Comparison of ENCODE assay signal across 1 cellular context in genomic region chr22:37195921-37196320, GRCh38.
TF ChIP-seq lines count a peak whose summit lies in the region.

No MANE protein-coding gene starts in this region.

TF ChIP-seq in IMR-90, 13 proteins besides CTCF, POLR2A, EP300 and RAD21:
- no peak for TF ChIP-seq FOS (IDR thresholded peaks at IDR 0.05; ENCODE audit: low read depth, low read length)
- TF ChIP-seq MAFK (IDR thresholded peaks at IDR 0.05; ENCODE audit: low read depth, low read length) = no peak
- no peak for TF ChIP-seq BHLHE40 (IDR thresholded peaks at IDR 0.05; ENCODE audit: low read depth, low read length)
- TF ChIP-seq USF2 (IDR thresholded peaks at IDR 0.05; ENCODE audit: low read depth, low read length) = no peak
- no peak for TF ChIP-seq MAZ (IDR thresholded peaks at IDR 0.05; ENCODE audit: borderline replicate concordance, low read depth, low read length)
- no peak for TF ChIP-seq MXI1 (IDR thresholded peaks at IDR 0.05; ENCODE audit: borderline replicate concordance, low read depth, low read length)
- no peak for TF ChIP-seq RFX5 (IDR thresholded peaks at IDR 0.05; ENCODE audit: low read depth, low read length)
- TF ChIP-seq RCOR1 (IDR thresholded peaks at IDR 0.05; ENCODE audit: insufficient replicate concordance, low read length) = no peak
- no peak for TF ChIP-seq SMC3 (IDR thresholded peaks at IDR 0.05; ENCODE audit: low read depth, low read length)
- TF ChIP-seq CHD1 (IDR thresholded peaks at IDR 0.05; ENCODE audit: low read depth, low read length) = no peak
- no peak for TF ChIP-seq NFE2L2 (IDR thresholded peaks at IDR 0.05; ENCODE audit: low read depth, low read length)
- no peak for TF ChIP-seq CEBPB (IDR thresholded peaks at IDR 0.05; ENCODE audit: low read depth, low read length)
- no peak for TF ChIP-seq ELK1 (IDR thresholded peaks at IDR 0.05; ENCODE audit: borderline replicate concordance, low read depth, low read length)
